ENCODE assay signal across 23 cellular contexts in the genomic region with DNA sequence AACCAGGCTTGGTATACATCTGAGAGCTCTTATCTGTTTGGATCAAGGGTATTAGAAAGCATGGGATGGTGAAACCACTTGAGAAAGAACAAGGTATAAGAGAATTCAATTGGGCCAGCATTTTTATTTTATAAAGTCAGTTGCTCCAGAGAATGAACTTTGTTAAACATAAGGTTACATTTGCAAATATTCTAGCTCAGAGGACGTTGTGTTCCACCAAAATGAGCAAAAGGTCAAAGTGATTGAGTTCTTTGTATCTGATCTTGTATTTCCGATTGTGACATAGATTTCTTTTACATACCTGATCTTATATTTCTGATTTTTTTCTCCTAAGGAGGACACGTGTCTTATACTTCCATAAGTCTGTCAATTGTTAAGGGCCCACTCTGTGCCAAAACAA. TPM values are rescaled to one million over a fixed set of nuclear protein-coding genes. Genes with fewer than 3 reads are reported as not detected.
DNase-seq lines count a peak whose midpoint lies in the region; ATAC-seq, FAIRE-seq and TF ChIP-seq lines count a peak whose summit lies in the region.
"Had no signal": no experiment of that assay in that cellular context is flagged by ENCODE, and none has a peak within 500 bp of the region (broad histone marks: within the 10 kb centered on the region; RNA-seq: fewer than 3 reads in every experiment).

No MANE protein-coding gene starts in this region.

- no peaks in the 10 kb centered on the region for H3K36me3 ChIP-seq in Caco-2 (ENCODE audit: control insufficient read depth, insufficient read depth, low read length)
- no peaks in the 10 kb centered on the region for H3K36me3 ChIP-seq in K562 (ENCODE audit: control insufficient read depth, insufficient read depth, low read length)
- H3K36me3 ChIP-seq in right lobe of liver, result no peaks in the 10 kb centered on the region
- no peaks in the 10 kb centered on the region for H3K36me3 ChIP-seq in vagina
- H3K36me3 ChIP-seq: BE2C, BLaER1 had no signal

- no peaks in the 10 kb centered on the region for H3K36me3 Mint-ChIP-seq in Caco-2 (ENCODE audit: insufficient read depth, unreplicated experiment)
- no peaks in the 10 kb centered on the region for H3K36me3 Mint-ChIP-seq in stimulated activated memory B cell treated with anti-CD40 and anti-IgM and Interleukin-4, amounts not matched to agents 10 μg/mL and 1 μg/mL and 100 μg/mL, for 72 hours
- H3K36me3 Mint-ChIP-seq: CD14-positive monocyte; CD4-positive, alpha-beta memory T cell; CD4-positive, CD25-positive, alpha-beta regulatory T cell had no signal

- no peak overlapping the region for H3K4me3 Mint-ChIP-seq in Caco-2 (ENCODE audit: unreplicated experiment)
- no peak overlapping the region for H3K4me3 Mint-ChIP-seq in stimulated activated memory B cell treated with anti-CD40 and anti-IgM and Interleukin-4, amounts not matched to agents 10 μg/mL and 1 μg/mL and 100 μg/mL, for 72 hours
- H3K4me3 Mint-ChIP-seq: CD14-positive monocyte; CD4-positive, alpha-beta memory T cell; CD4-positive, CD25-positive, alpha-beta regulatory T cell; CD8-positive, alpha-beta memory T cell had no signal

- H3K4me1 ChIP-seq in Caco-2 (peaks cover 21% of the 10 kb centered on the region), K562 (replicated peaks in 1 of 2; ENCODE audit: control insufficient read depth in 2 of 2, insufficient read depth in 2 of 2, low read length in 2 of 2) (no peaks in the 10 kb centered on the region), right lobe of liver (peaks cover 0 to 5% (median 0%) of the 10 kb centered on the region in 4 donors), vagina (no peaks in the 10 kb centered on the region)
- H3K4me1 ChIP-seq: BE2C, BLaER1 had no signal

- TF ChIP-seq POLR2A in K562 (conservative IDR thresholded peaks at IDR 0.05), result no peak
- no peak for TF ChIP-seq POLR2A in right lobe of liver (IDR thresholded peaks at IDR 0.05)
- TF ChIP-seq POLR2A in vagina (IDR thresholded peaks at IDR 0.05), result no peak

- ATAC-seq in K562, result no peak
- peak; percentile 32 to 76 (median 46) for ATAC-seq in right lobe of liver
- ATAC-seq in stimulated activated memory B cell treated with anti-CD40 and anti-IgM and Interleukin-4, amounts not matched to agents 10 μg/mL and 1 μg/mL and 100 μg/mL, for 72 hours, result no peak

- in situ Hi-C loops in K562 (cut with MboI), result loop anchor here (25.0 kb wide), 1 partner anchor 759 kb away; no protein-coding TSS in a partner anchor

- H3K27ac Mint-ChIP-seq in Caco-2 (ENCODE audit: unreplicated experiment), result peak overlapping the region; percentile 2
- H3K27ac Mint-ChIP-seq in stimulated activated memory B cell treated with anti-CD40 and anti-IgM and Interleukin-4, amounts not matched to agents 10 μg/mL and 1 μg/mL and 100 μg/mL, for 72 hours, result no peak overlapping the region
- H3K27ac Mint-ChIP-seq: CD14-positive monocyte; CD4-positive, alpha-beta memory T cell; CD4-positive, CD25-positive, alpha-beta regulatory T cell had no signal

- no peak overlapping the region for H3K4me2 ChIP-seq in K562 (ENCODE audit: insufficient read depth, low read length)
- H3K4me2 ChIP-seq: BLaER1 had no signal

- DNase-seq in Caco-2 (no peak), K562 (ENCODE audit: extremely low read depth in 1 of 4, low spot score in 3 of 4) (no peak), right lobe of liver (no peak), GM19238 (ENCODE audit: insufficient read length, low spot score) (no peak), vagina (ENCODE audit: extremely low spot score in 2 of 2) (no peak)
- DNase-seq: 8988T; ACHN; BE2C; C1 segment of cervical spinal cord; Calu3; CD4-positive, alpha-beta memory T cell; CD4-positive, CD25-positive, alpha-beta regulatory T cell; CD8-positive, alpha-beta memory T cell; COR-L47; DMS79 treated with DMSO at 0.1 percent for 48 hours; GF-D8 had no signal

- CTCF ChIA-PET in Caco-2 (lab: Charles Lee) (no interaction called here), K562 (lab: Yijun Ruan, JAX; ENCODE audit: low intra/inter-chr PET ratio) (no interaction called here)

- no peaks in the 10 kb centered on the region for H3K9me1 ChIP-seq in K562 (ENCODE audit: control insufficient read depth, insufficient read depth, low read length)

- 0 out of 2 replicates have a peak overlapping the region, but pooled peaks have one; percentile 46 for H2AFZ ChIP-seq in K562 (ENCODE audit: low read depth, low read length)

- H3K27ac ChIP-seq in K562 (ENCODE audit: extremely low read depth, low read depth, low read length) (no peak overlapping the region), right lobe of liver (no peak overlapping the region), vagina (no peak overlapping the region)
- H3K27ac ChIP-seq: BLaER1 had no signal

- H3K4me3 ChIP-seq in Caco-2 (ENCODE audit: low read depth, low read length), result no peak overlapping the region
- H3K4me3 ChIP-seq in K562, result no peak overlapping the region
- H3K4me3 ChIP-seq in right lobe of liver, result no peak overlapping the region
- H3K4me3 ChIP-seq in vagina, result no peak overlapping the region
- H3K4me3 ChIP-seq: BLaER1 had no signal

- no peak overlapping the region for H3K9ac ChIP-seq in K562 (ENCODE audit: insufficient read depth in 1 of 2, low read depth in 2 of 2, low read length in 2 of 2)
- H3K9ac ChIP-seq: BLaER1 had no signal

- BruUV-seq in Caco-2 (replicated peaks; lab: Mats Ljungman, UMichigan) (no TSS peak), K562 (replicated peaks; lab: Mats Ljungman, UMichigan) (no TSS peak)

- TF ChIP-seq CTCF in Caco-2 (IDR thresholded peaks at IDR 0.05; ENCODE audit: insufficient read depth in 1 of 2, low read depth in 1 of 2, low read length in 1 of 2, severe bottlenecking in 1 of 2, unreplicated experiment in 1 of 2) (no peak), K562 (IDR thresholded peaks at IDR 0.05 in 2 of 3, conservative IDR thresholded peaks at IDR 0.05 in 1 of 3; ENCODE audit: insufficient read depth in 2 of 3, low read depth in 1 of 3, low read length in 3 of 3) (no peak), right lobe of liver (IDR thresholded peaks at IDR 0.05) (no peak), vagina (IDR thresholded peaks at IDR 0.05) (no peak)

- H3K4me1 Mint-ChIP-seq in Caco-2 (ENCODE audit: low read depth, unreplicated experiment), result peaks cover 16% of the 10 kb centered on the region
- peaks cover 8% of the 10 kb centered on the region for H3K4me1 Mint-ChIP-seq in stimulated activated memory B cell treated with anti-CD40 and anti-IgM and Interleukin-4, amounts not matched to agents 10 μg/mL and 1 μg/mL and 100 μg/mL, for 72 hours
- H3K4me1 Mint-ChIP-seq: CD14-positive monocyte; CD4-positive, CD25-positive, alpha-beta regulatory T cell; CD8-positive, alpha-beta memory T cell had no signal

- H3K27me3 Mint-ChIP-seq in Caco-2 (ENCODE audit: insufficient read depth, unreplicated experiment), result no peaks in the 10 kb centered on the region
- no peaks in the 10 kb centered on the region for H3K27me3 Mint-ChIP-seq in stimulated activated memory B cell treated with anti-CD40 and anti-IgM and Interleukin-4, amounts not matched to agents 10 μg/mL and 1 μg/mL and 100 μg/mL, for 72 hours
- H3K27me3 Mint-ChIP-seq: CD4-positive, alpha-beta memory T cell had no signal

- POLR2A ChIA-PET in Caco-2 (lab: Charles Lee) (interaction anchor here (1.6 kb wide), 1 partner anchor 10 kb away, joined by 8 read pairs; no protein-coding TSS in a partner anchor), K562 (lab: Yijun Ruan, JAX) (no interaction called here)

- no peak for TF ChIP-seq EP300 in K562 (IDR thresholded peaks at IDR 0.05; ENCODE audit: low read length)

- TF ChIP-seq RAD21 in K562 (CRISPR knock-in tag; conservative IDR thresholded peaks at IDR 0.05 in 1 of 2, IDR thresholded peaks at IDR 0.05 in 1 of 2), result no peak

- H3K27me3 ChIP-seq in Caco-2 (replicated peaks; ENCODE audit: control insufficient read depth, insufficient read depth, low read length) (no peaks in the 10 kb centered on the region), K562 (ENCODE audit: control insufficient read depth in 2 of 2, insufficient read depth in 2 of 2, low read length in 2 of 2) (no peaks in the 10 kb centered on the region), right lobe of liver (no peaks in the 10 kb centered on the region), vagina (no peaks in the 10 kb centered on the region)
- H3K27me3 ChIP-seq: BE2C, BLaER1 had no signal

- no peaks in the 10 kb centered on the region for H3K9me3 Mint-ChIP-seq in Caco-2 (ENCODE audit: unreplicated experiment)
- H3K9me3 Mint-ChIP-seq in stimulated activated memory B cell treated with anti-CD40 and anti-IgM and Interleukin-4, amounts not matched to agents 10 μg/mL and 1 μg/mL and 100 μg/mL, for 72 hours, result no peaks in the 10 kb centered on the region
- H3K9me3 Mint-ChIP-seq: CD14-positive monocyte; CD4-positive, alpha-beta memory T cell; CD4-positive, CD25-positive, alpha-beta regulatory T cell; CD8-positive, alpha-beta memory T cell had no signal

- intact Hi-C loops in Caco-2 (cut with micrococcal nuclease; ENCODE audit: unreplicated experiment) (loop anchor here (1.0 kb wide), 1 partner anchor 9 kb away; the partner anchor contains the start of gene STARD4), K562 (cut with micrococcal nuclease) (no loop called here), right lobe of liver (cut with DNase I) (no loop called here), vagina (cut with DNase I) (no loop called here)

- no peaks in the 10 kb centered on the region for H3K79me2 ChIP-seq in K562 (ENCODE audit: control insufficient read depth, insufficient read depth, low read length)

- H3K9me3 ChIP-seq in Caco-2, result no peaks in the 10 kb centered on the region
- H3K9me3 ChIP-seq in K562 (replicated peaks; ENCODE audit: control insufficient read depth, insufficient read depth, low read depth, low read length), result no peaks in the 10 kb centered on the region
- H3K9me3 ChIP-seq in right lobe of liver, result no peaks in the 10 kb centered on the region
- H3K9me3 ChIP-seq in vagina, result no peaks in the 10 kb centered on the region
- H3K9me3 ChIP-seq: BE2C, BLaER1 had no signal

- FAIRE-seq in K562 (lab: Jason Lieb, UNC), result no peak
- FAIRE-seq: A204.1, D721Med, G401.6, GM12891 had no signal

- 26% methylated on average over 3 of the region's 3 CpGs for WGBS in K562 (ENCODE audit: insufficient coverage, low coverage, missing lambda C conversion rate)
- WGBS in right lobe of liver (ENCODE audit: insufficient coverage, low coverage, low lambda C conversion rate, missing lambda C conversion rate), result 27% methylated on average over 3 of the region's 3 CpGs

- no peaks in the 10 kb centered on the region for H4K20me1 ChIP-seq in K562 (replicated peaks; ENCODE audit: control insufficient read depth, insufficient read depth, low read length)
- H4K20me1 ChIP-seq: BLaER1 had no signal

RNA-seq across cellular contexts. Expression of gene STARD4, which starts 8.6 kb away (rescaled TPM):
- 102 and 113 TPM in 2 replicates for total RNA-seq in Caco-2 (2022)
- total RNA-seq in K562 (2011; cell fraction: chromatin; rRNA removed; ENCODE audit: low replicate concordance), result 59.7 and 137 TPM in 2 replicates
- total RNA-seq in K562 (2011; cell fraction: nucleolus; rRNA removed), result 35.4 and 44.6 TPM in 2 replicates
- 95.2 and 164 TPM in 2 replicates for total RNA-seq in K562 (2011; cell fraction: nucleoplasm; rRNA removed)
- total RNA-seq in K562 (2014; rRNA removed), result 28.8 and 30.7 TPM in 2 replicates
- total RNA-seq in K562 (2014; rRNA removed; fragmentation: Illumina TruSeq; extraction: Trizol), result 53.3 and 67.6 TPM in 2 replicates
- 31.6 and 39.5 TPM in 2 replicates for total RNA-seq in K562 (2015; rRNA removed; fragmentation: Illumina TruSeq; extraction: Trizol)
- total RNA-seq in K562 (2021), result 34.1 and 41.6 TPM in 2 replicates
- 79.0 and 88.0 TPM in 2 replicates for polyA plus RNA-seq in K562 (2011; rRNA removed)
- 17.0 and 52.8 TPM in 2 replicates for polyA plus RNA-seq in K562 (2011; cell fraction: cytosol; rRNA removed)
- 102 and 118 TPM in 2 replicates for polyA plus RNA-seq in K562 (2011; cell fraction: nucleus; rRNA removed)
- 30.2 and 41.5 TPM in 2 replicates for polyA plus RNA-seq in K562 (2012)
- 34.0 and 36.1 TPM in 2 replicates for polyA plus RNA-seq in K562 (2014; fragmentation: Illumina TruSeq; extraction: Trizol)
- polyA plus RNA-seq in K562 (2014; fragmentation: Nextera tagmentation; extraction: Ambion mirVana), result 10 to 100 TPM; 28.4 to 33.3 TPM
- 33.7 and 35.9 TPM in 2 replicates for polyA plus RNA-seq in K562 (2014; rRNA removed)
- 88.2 and 104 TPM in 2 replicates for polyA minus RNA-seq in K562 (2011; rRNA and poly(A)+ RNA removed)
- 33.3 and 43.1 TPM in 2 replicates for polyA minus RNA-seq in K562 (2011; cell fraction: cytosol; rRNA and poly(A)+ RNA removed)
- 48.9 and 89.9 TPM in 2 replicates for polyA minus RNA-seq in K562 (2011; cell fraction: nucleus; rRNA and poly(A)+ RNA removed)
- 10 to 100 TPM in 4 of 6 experiments, 1 to 10 TPM in 2; 6.4 to 30.5 (median 18.1) TPM for total RNA-seq in right lobe of liver
- 18.9 TPM for total RNA-seq in vagina

Comparison
In these comparisons a context has a peak if more than half of its experiments do, and no peak if none do; other contexts are left out.
1. ATAC-seq: peak in right lobe of liver (4 of 4); none in K562 (single experiment) and stimulated activated memory B cell treated with anti-CD40 and anti-IgM and Interleukin-4, amounts not matched to agents 10 μg/mL and 1 μg/mL and 100 μg/mL, for 72 hours (single experiment).